ENCODE assay signal across 9 cellular contexts in genomic region chr1:119372493-119373086, GRCh38. TPM values are rescaled to one million over a fixed set of nuclear protein-coding genes. Genes with fewer than 3 reads are reported as not detected.
DNase-seq lines count a peak whose midpoint lies in the region; ATAC-seq and TF ChIP-seq lines count a peak whose summit lies in the region.
"Had no signal": no experiment of that assay in that cellular context is flagged by ENCODE, and none has a peak within 500 bp of the region (broad histone marks: within the 10 kb centered on the region; RNA-seq: fewer than 3 reads in every experiment).

No MANE protein-coding gene starts in this region.

- peaks cover 28% of the 10 kb centered on the region for H3K27me3 Mint-ChIP-seq in chondrocyte (ENCODE audit: low read depth)
- peaks cover 9% of the 10 kb centered on the region for H3K27me3 Mint-ChIP-seq in activated T-cell treated with anti-CD3 and anti-CD28 coated beads, Interleukin-2, amount 50 U/mL, for 4 hours (ENCODE audit: low read depth)
- peaks cover 8% of the 10 kb centered on the region for H3K27me3 Mint-ChIP-seq in activated CD4-positive, alpha-beta T cell treated with anti-CD3 and anti-CD28 coated beads, Interleukin-2, amount 10 ng/mL, durations not matched to agents 24 days and 14 days

- no peak overlapping the region for H3K27ac Mint-ChIP-seq in chondrocyte (ENCODE audit: unreplicated experiment)
- H3K27ac Mint-ChIP-seq in activated CD4-positive, alpha-beta T cell treated with anti-CD3 and anti-CD28 coated beads, Interleukin-2, amount 10 ng/mL, durations not matched to agents 24 days and 14 days = no peak overlapping the region

- peak; percentile 66 for ATAC-seq in GM21367 (IDR thresholded peaks at IDR 0.05; ENCODE audit: unreplicated experiment)
- peak; percentile 65 for ATAC-seq in sciatic nerve
- ATAC-seq in activated T-cell treated with anti-CD3 and anti-CD28 coated beads, Interleukin-2, amount 50 U/mL, for 4 hours = no peak
- ATAC-seq: heart left ventricle had no signal

- peak; percentile 47 for DNase-seq in GM10266 (ENCODE audit: extremely low spot score)
- peak; percentile 62 for DNase-seq in LHCN-M2 (ENCODE audit: low read depth)
- DNase-seq in chondrocyte (ENCODE audit: low spot score) = no peak
- no peak for DNase-seq in sciatic nerve (ENCODE audit: low spot score)
- DNase-seq in activated T-cell treated with anti-CD3 and anti-CD28 coated beads, Interleukin-2, amount 50 U/mL, for 4 hours = no peak
- DNase-seq in activated CD4-positive, alpha-beta T cell treated with anti-CD3 and anti-CD28 coated beads, Interleukin-2, amount 10 ng/mL, durations not matched to agents 24 days and 14 days = no peak
- DNase-seq in activated gamma-delta T cell treated with Interleukin-2 at 50 U/mL for 16 hours = no peak

- H3K4me3 Mint-ChIP-seq in chondrocyte (ENCODE audit: unreplicated experiment) = no peak overlapping the region
- H3K4me3 Mint-ChIP-seq in activated T-cell treated with anti-CD3 and anti-CD28 coated beads, Interleukin-2, amount 50 U/mL, for 4 hours = no peak overlapping the region
- H3K4me3 Mint-ChIP-seq in activated CD4-positive, alpha-beta T cell treated with anti-CD3 and anti-CD28 coated beads, Interleukin-2, amount 10 ng/mL, durations not matched to agents 24 days and 14 days = no peak overlapping the region

- intact Hi-C loops in sciatic nerve (cut with DNase I) = no loop called here
- intact Hi-C loops in activated CD4-positive, alpha-beta T cell treated with anti-CD3 and anti-CD28 coated beads, Interleukin-2, amount 10 ng/mL, durations not matched to agents 24 days and 14 days (cut with micrococcal nuclease) = no loop called here

- no peaks in the 10 kb centered on the region for H3K36me3 Mint-ChIP-seq in chondrocyte (ENCODE audit: low read depth)
- H3K36me3 Mint-ChIP-seq in activated T-cell treated with anti-CD3 and anti-CD28 coated beads, Interleukin-2, amount 50 U/mL, for 4 hours (ENCODE audit: insufficient read depth) = no peaks in the 10 kb centered on the region
- H3K36me3 Mint-ChIP-seq in activated CD4-positive, alpha-beta T cell treated with anti-CD3 and anti-CD28 coated beads, Interleukin-2, amount 10 ng/mL, durations not matched to agents 24 days and 14 days (ENCODE audit: low read depth) = no peaks in the 10 kb centered on the region

- peaks cover 21% of the 10 kb centered on the region for H3K4me1 Mint-ChIP-seq in chondrocyte (ENCODE audit: low read depth)
- no peaks in the 10 kb centered on the region for H3K4me1 Mint-ChIP-seq in activated T-cell treated with anti-CD3 and anti-CD28 coated beads, Interleukin-2, amount 50 U/mL, for 4 hours (ENCODE audit: low read depth)
- peaks cover 4% of the 10 kb centered on the region for H3K4me1 Mint-ChIP-seq in activated CD4-positive, alpha-beta T cell treated with anti-CD3 and anti-CD28 coated beads, Interleukin-2, amount 10 ng/mL, durations not matched to agents 24 days and 14 days

- H3K9me3 Mint-ChIP-seq in chondrocyte (ENCODE audit: low read depth) = no peaks in the 10 kb centered on the region
- H3K9me3 Mint-ChIP-seq in activated T-cell treated with anti-CD3 and anti-CD28 coated beads, Interleukin-2, amount 50 U/mL, for 4 hours = no peaks in the 10 kb centered on the region
- no peaks in the 10 kb centered on the region for H3K9me3 Mint-ChIP-seq in activated CD4-positive, alpha-beta T cell treated with anti-CD3 and anti-CD28 coated beads, Interleukin-2, amount 10 ng/mL, durations not matched to agents 24 days and 14 days

- peak; percentile 33 for TF ChIP-seq CTCF in GM10266 (IDR thresholded peaks at IDR 0.05; ENCODE audit: control insufficient read depth, insufficient read depth, low read depth, missing control alignments)
- TF ChIP-seq CTCF in chondrocyte (IDR thresholded peaks at IDR 0.05) = peak; percentile 76

RNA-seq across cellular contexts. Expression of gene HAO2, which starts 4.0 kb away (rescaled TPM):
- total RNA-seq in LHCN-M2 (2014; rRNA removed) (not detected in 2 replicates), chondrocyte (not detected in 3 replicates), sciatic nerve (not detected)
- polyA plus RNA-seq in LHCN-M2 (2012) = not detected
- not detected for total RNA-seq in activated T-cell treated with anti-CD3 and anti-CD28 coated beads, Interleukin-2, amount 50 U/mL, for 4 hours
- total RNA-seq in activated CD4-positive, alpha-beta T cell treated with anti-CD3 and anti-CD28 coated beads, Interleukin-2, amount 10 ng/mL, durations not matched to agents 24 days and 14 days = not detected in 2 replicates
- total RNA-seq: heart left ventricle had no signal
- polyA plus RNA-seq: heart left ventricle had no signal

RNA-seq across cellular contexts. Expression of gene HSD3B2, which starts 42.4 kb away (rescaled TPM):
- total RNA-seq in LHCN-M2 (2014; rRNA removed) (not detected in 2 replicates), chondrocyte (not detected in 3 replicates), sciatic nerve (not detected)
- polyA plus RNA-seq in LHCN-M2 (2012) = not detected
- total RNA-seq in activated T-cell treated with anti-CD3 and anti-CD28 coated beads, Interleukin-2, amount 50 U/mL, for 4 hours = under 1 TPM; 0.41 to 0.98 (median 0.48) TPM
- not detected in 2 replicates for total RNA-seq in activated CD4-positive, alpha-beta T cell treated with anti-CD3 and anti-CD28 coated beads, Interleukin-2, amount 10 ng/mL, durations not matched to agents 24 days and 14 days
- total RNA-seq: heart left ventricle had no signal
- polyA plus RNA-seq: heart left ventricle had no signal

Comparison
In these comparisons a context has a peak if more than half of its experiments do, and no peak if none do; other contexts are left out.
1. DNase-seq: peak in GM10266 (single experiment) and LHCN-M2 (single experiment); none in chondrocyte (single experiment), sciatic nerve (single experiment), activated T-cell treated with anti-CD3 and anti-CD28 coated beads, Interleukin-2, amount 50 U/mL, for 4 hours (single experiment), activated CD4-positive, alpha-beta T cell treated with anti-CD3 and anti-CD28 coated beads, Interleukin-2, amount 10 ng/mL, durations not matched to agents 24 days and 14 days (single experiment) and activated gamma-delta T cell treated with Interleukin-2 at 50 U/mL for 16 hours (single experiment).
2. ATAC-seq: peak in GM21367 (single experiment) and sciatic nerve (single experiment); none in activated T-cell treated with anti-CD3 and anti-CD28 coated beads, Interleukin-2, amount 50 U/mL, for 4 hours (0 of 2).